In genomic region chr17:82920715-82921114, GRCh38 we compare ENCODE assay signal across 1 cellular context.
TF ChIP-seq lines count a peak whose summit lies in the region.

No MANE protein-coding gene starts in this region.

TF ChIP-seq in HepG2, 621 proteins besides CTCF, POLR2A, EP300 and RAD21:
- TF ChIP-seq SNAI1 (CRISPR knock-in tag; IDR thresholded peaks at IDR 0.05; ENCODE audit: borderline replicate concordance) (no peak), ZNF446 (CRISPR knock-in tag; IDR thresholded peaks at IDR 0.05) (no peak), SALL2 (CRISPR knock-in tag; IDR thresholded peaks at IDR 0.05) (no peak)
